Comparison of ENCODE assay signal across 8 cellular contexts in genomic region chr3:128727059-128727458, GRCh38. TPM values are rescaled to one million over a fixed set of nuclear protein-coding genes. Genes with fewer than 3 reads are reported as not detected.
DNase-seq lines count a peak whose midpoint lies in the region; ATAC-seq and TF ChIP-seq lines count a peak whose summit lies in the region.

No MANE protein-coding gene starts in this region.

- no peaks in the 10 kb centered on the region for H3K27me3 Mint-ChIP-seq in GM23338 (ENCODE audit: insufficient read depth, low read depth, poor library complexity)
- H3K27me3 Mint-ChIP-seq in glutamatergic neuron (ENCODE audit: unreplicated experiment): peaks cover 3% of the 10 kb centered on the region

- H3K4me3 Mint-ChIP-seq in GM23338 (peak overlapping the region; percentile 90), glutamatergic neuron (ENCODE audit: unreplicated experiment) (peak overlapping the region; percentile 95)

- H3K36me3 ChIP-seq in GM23338 (ENCODE audit: insufficient read depth) (no peaks in the 10 kb centered on the region), skeletal muscle satellite cell (ENCODE audit: insufficient read depth, low read length) (no peaks in the 10 kb centered on the region)

- H3K4me1 ChIP-seq in GM23338 (ENCODE audit: insufficient read depth) (peaks cover 66% of the 10 kb centered on the region), skeletal muscle satellite cell (ENCODE audit: control insufficient read depth, insufficient read depth, low read length) (peaks cover 24% of the 10 kb centered on the region)

- TF ChIP-seq CTCF in GM23338 (conservative IDR thresholded peaks at IDR 0.05; ENCODE audit: low read depth in 2 of 2) (no peak), WI38 (IDR thresholded peaks at IDR 0.05; ENCODE audit: low read depth, low read length) (no peak), glutamatergic neuron (IDR thresholded peaks at IDR 0.05; ENCODE audit: partially characterized antibody, unreplicated experiment) (no peak)

- H3K36me3 Mint-ChIP-seq in GM23338 (ENCODE audit: low read depth) (peaks cover 16% of the 10 kb centered on the region; the same call in 2 of the 3 replicates), glutamatergic neuron (ENCODE audit: unreplicated experiment) (no peaks in the 10 kb centered on the region)

- H3K79me2 ChIP-seq in GM23338 (replicated peaks; ENCODE audit: insufficient read depth): peaks cover 60% of the 10 kb centered on the region

- peaks cover 55% of the 10 kb centered on the region for H4K20me1 ChIP-seq in GM23338 (replicated peaks; ENCODE audit: insufficient read depth)

- no peak overlapping the region; the same call in 1 of the 2 replicates for H3K27ac ChIP-seq in GM23338 (ENCODE audit: low read depth)

- no peak overlapping the region for H2AFZ ChIP-seq in GM23338

- H3K4me1 Mint-ChIP-seq in GM23338: peaks cover 64% of the 10 kb centered on the region
- H3K4me1 Mint-ChIP-seq in glutamatergic neuron (ENCODE audit: low read depth, unreplicated experiment): peaks cover 21% of the 10 kb centered on the region

- H3K9me2 ChIP-seq in GM23338 (ENCODE audit: insufficient read depth): peaks cover 8% of the 10 kb centered on the region

- DNase-seq in GM23338 (ENCODE audit: low spot score) (no peak), glutamatergic neuron (no peak), HPDE6-E6E7 (ENCODE audit: extremely low spot score) (no peak), erythroblast (lab: John Stamatoyannopoulos, UW) (no peak), HuH-7.5 (ENCODE audit: low spot score) (no peak), NCI-H1105 (lab: John Stamatoyannopoulos, UW) (no peak)

- H3K9me3 Mint-ChIP-seq in GM23338: no peaks in the 10 kb centered on the region
- H3K9me3 Mint-ChIP-seq in glutamatergic neuron (ENCODE audit: unreplicated experiment): peaks cover 14% of the 10 kb centered on the region

- H3K27ac Mint-ChIP-seq in GM23338: peak overlapping the region; percentile 88
- peak overlapping the region; percentile 65 for H3K27ac Mint-ChIP-seq in glutamatergic neuron (ENCODE audit: unreplicated experiment)

- TF ChIP-seq POLR2A in erythroblast (IDR thresholded peaks at IDR 0.05; ENCODE audit: low read length): no peak

- H3K27me3 ChIP-seq in GM23338 (ENCODE audit: insufficient read depth) (no peaks in the 10 kb centered on the region), skeletal muscle satellite cell (ENCODE audit: control insufficient read depth, insufficient read depth, low read length) (peaks cover under 1% of the 10 kb centered on the region)

- ATAC-seq in GM23338: no peak

- H3K4me2 ChIP-seq in GM23338 (peak overlapping the region; percentile 95), skeletal muscle satellite cell (ENCODE audit: low read length) (peak overlapping the region; percentile 89)

- H3K4me3 ChIP-seq in GM23338 (peak overlapping the region; percentile 92), WI38 (ENCODE audit: low read depth, low read length) (peak overlapping the region; percentile 95), skeletal muscle satellite cell (ENCODE audit: low read length) (peak overlapping the region; percentile 94)

- no peaks in the 10 kb centered on the region for H3K9me3 ChIP-seq in skeletal muscle satellite cell (replicated peaks; ENCODE audit: low read length)

- peaks cover 5% of the 10 kb centered on the region; the same call in 1 of the 2 replicates for H3F3A ChIP-seq in GM23338 (replicated peaks; ENCODE audit: low read depth)

- peak overlapping the region; percentile 99 for H3K9ac ChIP-seq in skeletal muscle satellite cell (ENCODE audit: low read depth, low read length)

TF ChIP-seq in GM23338, 12 proteins besides CTCF, POLR2A, EP300 and RAD21:
- no peak for TF ChIP-seq REST (IDR thresholded peaks at IDR 0.05; ENCODE audit: unreplicated experiment)
- TF ChIP-seq STAT1 (IDR thresholded peaks at IDR 0.05; ENCODE audit: unreplicated experiment): no peak
- TF ChIP-seq EZH2 (IDR thresholded peaks at IDR 0.05; ENCODE audit: low read depth, unreplicated experiment): no peak
- TF ChIP-seq EZH2phosphoT487 (IDR thresholded peaks at IDR 0.05; ENCODE audit: unreplicated experiment): no peak
TF ChIP-seq in GM23338: peak in this region for 0.

RNA-seq across cellular contexts. Expression of gene RAB7A, which starts 1.1 kb away (rescaled TPM):
- total RNA-seq in GM23338 (2014; rRNA removed; shearing (Covaris generic)): 79.5 and 89.8 TPM in 2 replicates
- polyA plus RNA-seq in GM23338 (2016; fragmentation: Nextera tagmentation; extraction: Ambion mirVana): 131 and 156 TPM in 2 replicates
- 298 TPM for total RNA-seq in glutamatergic neuron (ENCODE audit: unreplicated experiment)
- total RNA-seq in skeletal muscle satellite cell (2012; rRNA removed): 69.0 and 84.5 TPM in 2 replicates
